Comparison of ENCODE assay signal across 34 cellular contexts in the genomic region with DNA sequence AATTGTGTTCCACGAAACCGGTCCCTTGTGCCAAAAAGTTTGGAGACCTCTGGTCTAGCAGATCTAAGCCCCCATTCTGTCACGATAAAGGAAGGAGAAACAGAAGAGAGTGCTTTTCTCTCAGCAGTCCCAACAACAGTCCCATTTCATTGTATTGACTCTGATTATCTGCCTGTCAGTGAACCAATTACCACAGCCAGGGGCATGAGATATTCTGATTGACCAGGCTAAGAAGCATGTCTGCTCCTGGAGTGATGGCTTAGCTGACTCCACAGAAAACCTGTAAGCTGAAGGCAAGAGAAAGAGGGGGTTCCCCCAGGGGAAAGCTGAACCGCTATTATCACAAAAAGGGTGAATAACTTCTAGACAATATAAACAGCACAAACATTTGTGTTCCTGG.
"Had no signal": no experiment of that assay in that cellular context is flagged by ENCODE, and none has a peak within 500 bp of the region (broad histone marks: within the 10 kb centered on the region; RNA-seq: fewer than 3 reads in every experiment).

No MANE protein-coding gene starts in this region.

- ATAC-seq: activated T-cell treated with anti-CD3 and anti-CD28 coated beads, Interleukin-2, amount 50 U/mL, for 4 hours had no signal

- H3K4me3 Mint-ChIP-seq: activated B cell treated with CpG ODN at 0.5 μM for 24 hours; activated CD4-positive, alpha-beta memory T cell treated with anti-CD3 and anti-CD28 coated beads for 36 hours; activated naive CD8-positive, alpha-beta T cell treated with anti-CD3 and anti-CD28 coated beads for 36 hours; activated T-cell treated with anti-CD3 and anti-CD28 coated beads, Interleukin-2, amount 50 U/mL, for 4 hours; activated T-helper 1 cell treated with anti-CD3 and anti-CD28 coated beads, Interleukin-12 subunit alpha, Interleukin-12 subunit beta, Interleukin-2, Interleukin-4 antibody, amounts not matched to agents 30 ng/mL and 10 ng/mL and 1 ng/mL, durations not matched to agents 14 hours and 24 hours and 36 hours had no signal

- H3K4me3 ChIP-seq: PC-9 had no signal

- H3K27me3 ChIP-seq: brain microvascular endothelial cell had no signal

- H3K9me3 Mint-ChIP-seq: activated T-helper 1 cell treated with anti-CD3 and anti-CD28 coated beads, Interleukin-12 subunit alpha, Interleukin-12 subunit beta, Interleukin-2, Interleukin-4 antibody, amounts not matched to agents 30 ng/mL and 10 ng/mL and 1 ng/mL, durations not matched to agents 14 hours and 24 hours and 36 hours had no signal

- H3K4me1 Mint-ChIP-seq: activated B cell treated with CpG ODN at 0.5 μM for 24 hours; activated naive CD8-positive, alpha-beta T cell treated with anti-CD3 and anti-CD28 coated beads for 36 hours had no signal

- H3K36me3 ChIP-seq: brain microvascular endothelial cell had no signal

- H3K4me2 ChIP-seq: PC-9 had no signal

- H2AFZ ChIP-seq: PC-9 had no signal

- H3K27me3 Mint-ChIP-seq: activated B cell treated with CpG ODN at 0.5 μM for 24 hours; activated CD4-positive, alpha-beta memory T cell treated with anti-CD3 and anti-CD28 coated beads for 36 hours; activated naive CD8-positive, alpha-beta T cell treated with anti-CD3 and anti-CD28 coated beads for 36 hours had no signal

- H3K27ac ChIP-seq: brain microvascular endothelial cell, PC-9, RWPE1, VCaP had no signal

- H3K36me3 Mint-ChIP-seq: activated CD4-positive, alpha-beta memory T cell treated with anti-CD3 and anti-CD28 coated beads for 36 hours; activated naive CD8-positive, alpha-beta T cell treated with anti-CD3 and anti-CD28 coated beads for 36 hours had no signal

- DNase-seq: activated B cell treated with CpG ODN at 0.5 μM for 24 hours; activated CD4-positive, alpha-beta memory T cell treated with anti-CD3 and anti-CD28 coated beads for 36 hours; activated CD4-positive, alpha-beta T cell treated with anti-CD3 and anti-CD28 coated beads for 4 hours; activated CD4-positive, alpha-beta T cell treated with anti-CD3 and anti-CD28 coated beads, Interleukin-2, amount 50 U/mL, for 1 hour; activated CD4-positive, CD25-positive, alpha-beta regulatory T cell treated with anti-CD3 and anti-CD28 coated beads, Interleukin-2, amount 50 U/mL, for 72 hours; activated CD8-positive, alpha-beta memory T cell treated with anti-CD3 and anti-CD28 coated beads, Interleukin-2, amount 50 U/mL, for 4 hours; activated effector memory CD4-positive, alpha-beta T cell treated with Interleukin-2 at 50 U/mL for 16 hours; activated naive CD4-positive, alpha-beta T cell; activated naive CD4-positive, alpha-beta T cell treated with anti-CD3 and anti-CD28 coated beads, Interleukin-2, amount 50 U/mL, for 16 hours; activated naive CD8-positive, alpha-beta T cell treated with anti-CD3 and anti-CD28 coated beads for 36 hours; activated T-cell treated with anti-CD3 and anti-CD28 coated beads for 4 hours; activated T-cell treated with anti-CD3 and anti-CD28 coated beads, Interleukin-2, amount 50 U/mL, for 4 hours; aorta; brain microvascular endothelial cell; central memory CD4-positive, alpha-beta T cell; MM.1S; MV-4-11; NCI-H1092; NCI-H1436 treated with DMSO at 0.1 percent for 48 hours; NCI-H1694 treated with DMSO at 0.1 percent for 48 hours; NCI-H2029; NCI-H345; NCI-H524 treated with DMSO at 0.1 percent for 48 hours; NCI-H748 treated with DMSO at 0.1 percent for 48 hours; NK-92 treated with Interleukin-12 subunit alpha and Interleukin-12 subunit beta, amount 100 ng/mL, for 24 hours; PC-9; Right ventricle myocardium superior; SW 1271; T-helper 1 cell; T-helper 2 cell; T-helper 9 cell had no signal

- H3K27ac Mint-ChIP-seq: activated B cell treated with CpG ODN at 0.5 μM for 24 hours; activated CD4-positive, alpha-beta memory T cell treated with anti-CD3 and anti-CD28 coated beads for 36 hours; activated naive CD8-positive, alpha-beta T cell treated with anti-CD3 and anti-CD28 coated beads for 36 hours; activated T-helper 1 cell treated with anti-CD3 and anti-CD28 coated beads, Interleukin-12 subunit alpha, Interleukin-12 subunit beta, Interleukin-2, Interleukin-4 antibody, amounts not matched to agents 30 ng/mL and 10 ng/mL and 1 ng/mL, durations not matched to agents 14 hours and 24 hours and 36 hours had no signal
